Comparison of ENCODE assay signal across 14 cellular contexts in genomic region chr12:66103011-66103913, GRCh38. TPM values are rescaled to one million over a fixed set of nuclear protein-coding genes. Genes with fewer than 3 reads are reported as not detected.
DNase-seq lines count a peak whose midpoint lies in the region; ATAC-seq and TF ChIP-seq lines count a peak whose summit lies in the region.
"Had no signal": no experiment of that assay in that cellular context is flagged by ENCODE, and none has a peak within 500 bp of the region (broad histone marks: within the 10 kb centered on the region; RNA-seq: fewer than 3 reads in every experiment).

No MANE protein-coding gene starts in this region.

- H3K9me2 ChIP-seq in OCI-LY1 (ENCODE audit: low read depth, low read length): no peaks in the 10 kb centered on the region

- H3F3A ChIP-seq in OCI-LY1 (ENCODE audit: insufficient read depth, low read length): no peaks in the 10 kb centered on the region

- no peaks in the 10 kb centered on the region for H3K9me3 ChIP-seq in OCI-LY1 (ENCODE audit: low read length)
- H3K9me3 ChIP-seq: pancreas had no signal

- H3K4me1 ChIP-seq in OCI-LY1 (ENCODE audit: insufficient read depth, low read length, severe bottlenecking): no peaks in the 10 kb centered on the region

- no peaks in the 10 kb centered on the region for H3K36me3 ChIP-seq in OCI-LY1 (ENCODE audit: insufficient read depth, low read length)
- H3K36me3 ChIP-seq: MG63, pancreas had no signal

- H3K4me3 ChIP-seq in AG10803 (ENCODE audit: low read length) (no peak overlapping the region), OCI-LY1 (ENCODE audit: low read depth, low read length, poor library complexity, severe bottlenecking) (no peak overlapping the region), fibroblast of the aortic adventitia (ENCODE audit: low read depth, low read length) (no peak overlapping the region)
- H3K4me3 ChIP-seq: MG63, pancreas had no signal

- TF ChIP-seq CTCF in AG10803 (conservative IDR thresholded peaks at IDR 0.05; ENCODE audit: low read length) (peak; percentile 4; the same call in 1 of the 2 replicates), OCI-LY1 (IDR thresholded peaks at IDR 0.05; ENCODE audit: low read length) (peak; percentile 49), fibroblast of the aortic adventitia (IDR thresholded peaks at IDR 0.05; ENCODE audit: insufficient read depth, low read length) (peak; percentile 14), GM10266 (IDR thresholded peaks at IDR 0.05; ENCODE audit: control insufficient read depth, insufficient read depth, low read depth, missing control alignments) (no peak)

- ATAC-seq in HG02981 (IDR thresholded peaks at IDR 0.05; ENCODE audit: unreplicated experiment): no peak
- ATAC-seq: pancreas had no signal

- H3K27ac ChIP-seq in OCI-LY1 (ENCODE audit: low read depth, low read length, poor library complexity, severe bottlenecking): no peak overlapping the region
- H3K27ac ChIP-seq: pancreas had no signal

- H3K27me3 ChIP-seq in OCI-LY1 (ENCODE audit: insufficient read depth, low read length): no peaks in the 10 kb centered on the region
- H3K27me3 ChIP-seq: MG63, pancreas had no signal

- H2AFZ ChIP-seq in OCI-LY1 (ENCODE audit: low read length): no peak overlapping the region

- no peaks in the 10 kb centered on the region for H4K20me1 ChIP-seq in OCI-LY1 (ENCODE audit: insufficient read depth, low read length)

- DNase-seq in AG10803 (ENCODE audit: low read depth) (peak; percentile 13), ELR (ENCODE audit: low read depth) (peak; percentile 21), fibroblast of the aortic adventitia (ENCODE audit: low read depth) (no peak), D341Med (ENCODE audit: low spot score) (no peak), NCI-H1694 (lab: John Stamatoyannopoulos, UW) (no peak), GM10266 (ENCODE audit: extremely low spot score) (no peak)
- DNase-seq: activated CD8-positive, alpha-beta memory T cell treated with anti-CD3 and anti-CD28 coated beads, Interleukin-2, amount 50 U/mL, for 48 hours; CD8-positive, alpha-beta memory T cell; MG63; NCI-H446; pancreas; stimulated activated naive CD4-positive, alpha-beta T cell treated with Interleukin-2 at 50 U/mL for 16 hours had no signal

- H3K4me2 ChIP-seq in OCI-LY1 (ENCODE audit: low read length): no peak overlapping the region

- H3K79me2 ChIP-seq in OCI-LY1 (ENCODE audit: insufficient read depth, low read length): no peaks in the 10 kb centered on the region

- no peak overlapping the region for H3K9ac ChIP-seq in OCI-LY1 (ENCODE audit: low read length)

RNA-seq across cellular contexts. Expression of gene LLPH, which starts 27.3 kb away (rescaled TPM):
- 5.9 and 9.3 TPM in 2 replicates for total RNA-seq in fibroblast of the aortic adventitia (ENCODE audit: low replicate concordance)

Comparison
In these comparisons a context has a peak if more than half of its experiments do, and no peak if none do; other contexts are left out.
1. DNase-seq: peak in AG10803 (single experiment) and ELR (single experiment); none in fibroblast of the aortic adventitia (single experiment), D341Med (single experiment), NCI-H1694 (single experiment) and GM10266 (single experiment).